25 cellular contexts compared by ENCODE assay signal in the genomic region with DNA sequence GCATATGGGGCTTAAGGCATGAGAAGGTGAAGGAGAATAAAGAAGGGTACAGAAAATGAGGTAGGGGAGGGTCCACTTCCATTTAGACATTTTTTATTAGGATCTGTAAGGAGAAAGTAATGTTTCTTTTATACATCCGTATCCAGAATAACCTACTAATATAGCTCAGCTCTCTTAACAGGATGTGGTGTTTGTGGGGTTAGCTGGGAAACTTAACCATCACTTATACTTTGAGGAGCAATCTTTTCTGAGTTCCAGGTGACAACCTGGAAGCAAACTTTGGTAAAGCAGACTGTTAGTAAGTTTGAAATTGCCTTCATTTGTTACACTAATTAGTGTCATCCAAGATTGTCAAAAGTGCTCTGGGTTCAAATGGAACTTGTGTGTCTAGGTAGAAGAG. TPM values are rescaled to one million over a fixed set of nuclear protein-coding genes. Genes with fewer than 3 reads are reported as not detected.
A peak's percentile ranks its signal among the peaks of the same experiment; 100 is the strongest.
DNase-seq lines count a peak whose midpoint lies in the region; ATAC-seq and TF ChIP-seq lines count a peak whose summit lies in the region.
"Had no signal": no experiment of that assay in that cellular context is flagged by ENCODE, and none has a peak within 500 bp of the region (broad histone marks: within the 10 kb centered on the region; RNA-seq: fewer than 3 reads in every experiment).

No MANE protein-coding gene starts in this region.

- no peak overlapping the region for H3K4me2 ChIP-seq in SK-N-SH
- H3K4me2 ChIP-seq: hepatocyte, neural progenitor cell had no signal

- peak overlapping the region; percentile 70 for H3K27ac Mint-ChIP-seq in activated CD4-positive, alpha-beta T cell treated with anti-CD3 and anti-CD28 coated beads, Interleukin-2, amount 10 ng/mL, durations not matched to agents 24 days and 14 days
- H3K27ac Mint-ChIP-seq in activated CD4-positive, alpha-beta T cell treated with anti-CD3 and anti-CD28 coated beads for 36 hours: no peak overlapping the region
- H3K27ac Mint-ChIP-seq in CD8-positive, alpha-beta T cell: no peak overlapping the region
- H3K27ac Mint-ChIP-seq in activated CD4-positive, alpha-beta memory T cell treated with anti-CD3 and anti-CD28 coated beads for 36 hours: peak overlapping the region; percentile 14
- peak overlapping the region in 1 of 2 donors; percentile 42 for H3K27ac Mint-ChIP-seq in natural killer cell
- H3K27ac Mint-ChIP-seq: neural progenitor cell had no signal

- POLR2A ChIA-PET in activated CD4-positive, alpha-beta T cell treated with anti-CD3 and anti-CD28 coated beads for 36 hours (lab: Charles Lee): no interaction called here
- POLR2A ChIA-PET in CD8-positive, alpha-beta T cell (lab: Charles Lee): interaction anchor here (0.7 kb wide), 1 partner anchor 111 kb away, joined by 3 read pairs; no protein-coding TSS in a partner anchor
- POLR2A ChIA-PET in activated CD4-positive, alpha-beta memory T cell treated with anti-CD3 and anti-CD28 coated beads for 36 hours (lab: Charles Lee): interaction anchor here (0.8 kb wide), 1 partner anchor 13 kb away, joined by 3 read pairs; no protein-coding TSS in a partner anchor
- POLR2A ChIA-PET in SK-N-SH (lab: Yijun Ruan, JAX): no interaction called here

- no peaks in the 10 kb centered on the region for H3K36me3 ChIP-seq in CD8-positive, alpha-beta T cell (ENCODE audit: insufficient read depth, low read length)
- H3K36me3 ChIP-seq in SK-N-SH (replicated peaks in 1 of 2; ENCODE audit: control insufficient read depth in 1 of 2, insufficient read depth in 2 of 2, low read length in 1 of 2): peaks cover 41 to 57% of the 10 kb centered on the region in 2 experiments
- H3K36me3 ChIP-seq: gastroesophageal sphincter, right lobe of liver, suprapubic skin had no signal

- no peaks in the 10 kb centered on the region for H3K9me3 ChIP-seq in CD8-positive, alpha-beta T cell (ENCODE audit: low read length)
- no peaks in the 10 kb centered on the region for H3K9me3 ChIP-seq in SK-N-SH
- H3K9me3 ChIP-seq: gastroesophageal sphincter, right lobe of liver, suprapubic skin had no signal

- WGBS in SK-N-SH (ENCODE audit: low lambda C conversion rate): 84% methylated on average over 1 of the region's 1 CpG

- no peak overlapping the region for H3K9ac ChIP-seq in SK-N-SH
- H3K9ac ChIP-seq: neural progenitor cell had no signal

- H3K9me2 ChIP-seq in SK-N-SH: no peaks in the 10 kb centered on the region

- H3K4me3 Mint-ChIP-seq in activated CD4-positive, alpha-beta T cell treated with anti-CD3 and anti-CD28 coated beads, Interleukin-2, amount 10 ng/mL, durations not matched to agents 24 days and 14 days: peak overlapping the region; percentile 44
- no peak overlapping the region for H3K4me3 Mint-ChIP-seq in activated CD4-positive, alpha-beta T cell treated with anti-CD3 and anti-CD28 coated beads for 36 hours
- peak overlapping the region; percentile 49 for H3K4me3 Mint-ChIP-seq in CD8-positive, alpha-beta T cell
- H3K4me3 Mint-ChIP-seq in activated CD4-positive, alpha-beta memory T cell treated with anti-CD3 and anti-CD28 coated beads for 36 hours: no peak overlapping the region
- H3K4me3 Mint-ChIP-seq in natural killer cell: peak overlapping the region; percentile 4
- H3K4me3 Mint-ChIP-seq: neural progenitor cell had no signal

- TF ChIP-seq CTCF in CD8-positive, alpha-beta T cell (IDR thresholded peaks at IDR 0.05): no peak
- TF ChIP-seq CTCF in natural killer cell (IDR thresholded peaks at IDR 0.05) (no peak), SK-N-SH (IDR thresholded peaks at IDR 0.05) (no peak)

- intact Hi-C loops in activated CD4-positive, alpha-beta T cell treated with anti-CD3 and anti-CD28 coated beads, Interleukin-2, amount 10 ng/mL, durations not matched to agents 24 days and 14 days (cut with micrococcal nuclease): loop anchor here (5.0 kb wide), 1 partner anchor 35 kb away; a partner anchor contains a TSS
- intact Hi-C loops in activated CD4-positive, alpha-beta T cell treated with anti-CD3 and anti-CD28 coated beads for 36 hours (cut with DNase I, micrococcal nuclease): no loop called here
- intact Hi-C loops in CD8-positive, alpha-beta T cell (cut with DNase I, micrococcal nuclease): no loop called here
- intact Hi-C loops in activated CD4-positive, alpha-beta memory T cell treated with anti-CD3 and anti-CD28 coated beads for 36 hours (cut with micrococcal nuclease): no loop called here
- intact Hi-C loops in natural killer cell (cut with micrococcal nuclease): no loop called here

- no peaks in the 10 kb centered on the region for H4K20me1 ChIP-seq in SK-N-SH (ENCODE audit: insufficient read depth)

- peaks cover 54% of the 10 kb centered on the region for H3K36me3 Mint-ChIP-seq in activated CD4-positive, alpha-beta T cell treated with anti-CD3 and anti-CD28 coated beads, Interleukin-2, amount 10 ng/mL, durations not matched to agents 24 days and 14 days (ENCODE audit: low read depth)
- H3K36me3 Mint-ChIP-seq in activated CD4-positive, alpha-beta T cell treated with anti-CD3 and anti-CD28 coated beads for 36 hours (ENCODE audit: low read depth): peaks cover 65% of the 10 kb centered on the region
- no peaks in the 10 kb centered on the region for H3K36me3 Mint-ChIP-seq in CD8-positive, alpha-beta T cell
- H3K36me3 Mint-ChIP-seq in activated CD4-positive, alpha-beta memory T cell treated with anti-CD3 and anti-CD28 coated beads for 36 hours: peaks cover 61% of the 10 kb centered on the region
- no peaks in the 10 kb centered on the region for H3K36me3 Mint-ChIP-seq in natural killer cell

- no peak overlapping the region for H3K27ac ChIP-seq in CD8-positive, alpha-beta T cell (ENCODE audit: low read depth, low read length)
- H3K27ac ChIP-seq in SK-N-SH (ENCODE audit: low read depth in 2 of 2, low read length in 1 of 2): no peak overlapping the region
- H3K27ac ChIP-seq: 22Rv1, gastroesophageal sphincter, hepatocyte, neural progenitor cell, right lobe of liver, suprapubic skin had no signal

- H3K79me2 ChIP-seq in SK-N-SH (ENCODE audit: insufficient read depth): peaks cover 11% of the 10 kb centered on the region; the same call in 1 of the 2 replicates
- H3K79me2 ChIP-seq: hepatocyte had no signal

- TF ChIP-seq EP300 in SK-N-SH (IDR thresholded peaks at IDR 0.05; ENCODE audit: borderline replicate concordance in 1 of 2, low read depth in 1 of 2, low read length in 1 of 2): no peak

- CTCF ChIA-PET in activated CD4-positive, alpha-beta T cell treated with anti-CD3 and anti-CD28 coated beads for 36 hours (lab: Charles Lee): interaction anchor here (1.0 to 2.1 kb wide), 4 partner anchors 9 to 20 kb away, joined by 3 to 8 read pairs (median 4); no protein-coding TSS in a partner anchor
- CTCF ChIA-PET in CD8-positive, alpha-beta T cell (lab: Charles Lee): interaction anchor here (0.7 to 3.2 kb wide), 2 partner anchors 77 to 322 kb away, joined by 3 to 15 read pairs; no protein-coding TSS in a partner anchor
- CTCF ChIA-PET in activated CD4-positive, alpha-beta memory T cell treated with anti-CD3 and anti-CD28 coated beads for 36 hours (lab: Charles Lee): interaction anchor here (1.5 kb wide), 1 partner anchor 82 kb away, joined by 6 read pairs; no protein-coding TSS in a partner anchor
- CTCF ChIA-PET in SK-N-SH (lab: Yijun Ruan, JAX): interaction anchor here (0.6 to 34.3 kb wide), 5 partner anchors 9 to 364 kb away, joined by 3 to 868 read pairs (median 4); no protein-coding TSS in a partner anchor

- no peak for TF ChIP-seq RAD21 in SK-N-SH (IDR thresholded peaks at IDR 0.05; ENCODE audit: low read length)

- H3K4me1 Mint-ChIP-seq in activated CD4-positive, alpha-beta T cell treated with anti-CD3 and anti-CD28 coated beads, Interleukin-2, amount 10 ng/mL, durations not matched to agents 24 days and 14 days: peaks cover 40% of the 10 kb centered on the region
- H3K4me1 Mint-ChIP-seq in activated CD4-positive, alpha-beta T cell treated with anti-CD3 and anti-CD28 coated beads for 36 hours: peaks cover 29% of the 10 kb centered on the region
- H3K4me1 Mint-ChIP-seq in CD8-positive, alpha-beta T cell (ENCODE audit: low read depth): peaks cover 26% of the 10 kb centered on the region
- H3K4me1 Mint-ChIP-seq in activated CD4-positive, alpha-beta memory T cell treated with anti-CD3 and anti-CD28 coated beads for 36 hours (ENCODE audit: low read depth): peaks cover 26% of the 10 kb centered on the region
- H3K4me1 Mint-ChIP-seq in natural killer cell: peaks cover 8 to 10% of the 10 kb centered on the region in 2 donors
- H3K4me1 Mint-ChIP-seq: neural progenitor cell had no signal

- no peaks in the 10 kb centered on the region for H3K9me3 Mint-ChIP-seq in activated CD4-positive, alpha-beta T cell treated with anti-CD3 and anti-CD28 coated beads, Interleukin-2, amount 10 ng/mL, durations not matched to agents 24 days and 14 days
- no peaks in the 10 kb centered on the region for H3K9me3 Mint-ChIP-seq in activated CD4-positive, alpha-beta T cell treated with anti-CD3 and anti-CD28 coated beads for 36 hours (ENCODE audit: low read depth)
- no peaks in the 10 kb centered on the region for H3K9me3 Mint-ChIP-seq in CD8-positive, alpha-beta T cell
- no peaks in the 10 kb centered on the region for H3K9me3 Mint-ChIP-seq in activated CD4-positive, alpha-beta memory T cell treated with anti-CD3 and anti-CD28 coated beads for 36 hours
- no peaks in the 10 kb centered on the region for H3K9me3 Mint-ChIP-seq in natural killer cell
- H3K9me3 Mint-ChIP-seq: neural progenitor cell had no signal

- H2AFZ ChIP-seq in SK-N-SH (ENCODE audit: low read depth): no peak overlapping the region
- H2AFZ ChIP-seq: hepatocyte, neural progenitor cell had no signal

- H3K27me3 ChIP-seq in CD8-positive, alpha-beta T cell (ENCODE audit: insufficient read depth, low read length): no peaks in the 10 kb centered on the region
- H3K27me3 ChIP-seq in SK-N-SH (ENCODE audit: insufficient read depth): no peaks in the 10 kb centered on the region
- H3K27me3 ChIP-seq: gastroesophageal sphincter, hepatocyte, neural progenitor cell, right lobe of liver, suprapubic skin had no signal

- H3F3A ChIP-seq in SK-N-SH (replicated peaks; ENCODE audit: insufficient read depth): peaks cover 5% of the 10 kb centered on the region

- peak; percentile 67 for DNase-seq in activated CD4-positive, alpha-beta T cell treated with anti-CD3 and anti-CD28 coated beads, Interleukin-2, amount 10 ng/mL, durations not matched to agents 24 days and 14 days
- no peak for DNase-seq in activated CD4-positive, alpha-beta T cell treated with anti-CD3 and anti-CD28 coated beads for 36 hours
- DNase-seq in CD8-positive, alpha-beta T cell: no peak
- DNase-seq in activated CD4-positive, alpha-beta memory T cell treated with anti-CD3 and anti-CD28 coated beads for 36 hours: no peak
- no peak for DNase-seq in natural killer cell
- no peak for DNase-seq in SK-N-SH
- no peak for DNase-seq in kidney glomerular epithelial cell (lab: John Stamatoyannopoulos, UW)
- DNase-seq: cerebellar nuclear complex; DMS153; NCI-H1105 treated with DMSO at 0.1 percent for 48 hours; NCI-H2029 treated with DMSO at 0.1 percent for 48 hours; NCI-H345; NCI-H748 treated with DMSO at 0.1 percent for 48 hours; right lobe of liver; stimulated activated CD4-positive, alpha-beta T cell treated with anti-CD3 and anti-CD28 coated beads, Interleukin-12 subunit alpha, Interleukin-12 subunit beta, amount 100 ng/mL, for 4 hours; stimulated activated CD4-positive, alpha-beta T cell treated with anti-CD3 and anti-CD28 coated beads, Interleukin-4, amount 100 ng/mL, for 1 hour had no signal

- ATAC-seq in activated CD4-positive, alpha-beta T cell treated with anti-CD3 and anti-CD28 coated beads for 36 hours: no peak
- ATAC-seq in CD8-positive, alpha-beta T cell: no peak
- ATAC-seq in natural killer cell (peak in 1 of 3 donors; percentile 64), HG03280 (IDR thresholded peaks at IDR 0.05; ENCODE audit: unreplicated experiment) (no peak)
- ATAC-seq: activated CD4-positive, CD25-positive, alpha-beta regulatory T cell treated with anti-CD3 and anti-CD28 coated beads, Interleukin-2, amount 50 U/mL, for 24 hours; gastroesophageal sphincter; right lobe of liver had no signal

- H3K4me3 ChIP-seq in CD8-positive, alpha-beta T cell (ENCODE audit: low read depth, low read length): no peak overlapping the region
- H3K4me3 ChIP-seq in SK-N-SH (ENCODE audit: low read depth in 2 of 2, low read length in 1 of 2): no peak overlapping the region
- H3K4me3 ChIP-seq: gastroesophageal sphincter, hepatocyte, neural progenitor cell, right lobe of liver, suprapubic skin had no signal

- H3K4me1 ChIP-seq in CD8-positive, alpha-beta T cell (ENCODE audit: insufficient read depth, low read length): peaks cover 15% of the 10 kb centered on the region
- no peaks in the 10 kb centered on the region for H3K4me1 ChIP-seq in SK-N-SH (ENCODE audit: control insufficient read depth in 1 of 2, insufficient read depth in 2 of 2, low read depth in 1 of 2, low read length in 1 of 2)
- H3K4me1 ChIP-seq: gastroesophageal sphincter, neural progenitor cell, right lobe of liver, suprapubic skin had no signal

- no peaks in the 10 kb centered on the region for H3K27me3 Mint-ChIP-seq in activated CD4-positive, alpha-beta T cell treated with anti-CD3 and anti-CD28 coated beads, Interleukin-2, amount 10 ng/mL, durations not matched to agents 24 days and 14 days
- no peaks in the 10 kb centered on the region for H3K27me3 Mint-ChIP-seq in activated CD4-positive, alpha-beta T cell treated with anti-CD3 and anti-CD28 coated beads for 36 hours
- no peaks in the 10 kb centered on the region for H3K27me3 Mint-ChIP-seq in CD8-positive, alpha-beta T cell (ENCODE audit: low read depth)
- H3K27me3 Mint-ChIP-seq in activated CD4-positive, alpha-beta memory T cell treated with anti-CD3 and anti-CD28 coated beads for 36 hours: no peaks in the 10 kb centered on the region
- no peaks in the 10 kb centered on the region for H3K27me3 Mint-ChIP-seq in natural killer cell (ENCODE audit: low read depth in 2 of 2)

RNA-seq across cellular contexts. Expression of a gene that starts 36.6 kb away (rescaled TPM):
- total RNA-seq in activated CD4-positive, alpha-beta T cell treated with anti-CD3 and anti-CD28 coated beads, Interleukin-2, amount 10 ng/mL, durations not matched to agents 24 days and 14 days: 69.3 and 73.1 TPM in 2 replicates
- 10 to 100 TPM; 95.3 to 99.5 TPM for total RNA-seq in activated CD4-positive, alpha-beta T cell treated with anti-CD3 and anti-CD28 coated beads for 36 hours
- total RNA-seq in CD8-positive, alpha-beta T cell: 1 to 10 TPM in 1 of 2 experiments, under 1 TPM in 1; 0.47 to 1.2 TPM
- total RNA-seq in activated CD4-positive, alpha-beta memory T cell treated with anti-CD3 and anti-CD28 coated beads for 36 hours: 10 to 100 TPM; 88.8 to 96.1 TPM
- total RNA-seq in natural killer cell: 1 to 10 TPM in 2 of 3 donors, under 1 TPM in 1; 0.75 to 2.4 (median 1.9) TPM
- 12.6 and 13.8 TPM in 2 replicates for polyA plus RNA-seq in SK-N-SH (2012; rRNA removed)
- 10.8 and 12.4 TPM in 2 replicates for polyA plus RNA-seq in SK-N-SH (2012; cell fraction: cytosol; rRNA removed)
- 17.3 and 38.5 TPM in 2 replicates for polyA plus RNA-seq in SK-N-SH (2012; cell fraction: nucleus; rRNA removed)

RNA-seq across cellular contexts. Expression of a gene that starts 41.4 kb away (rescaled TPM):
- total RNA-seq in activated CD4-positive, alpha-beta T cell treated with anti-CD3 and anti-CD28 coated beads, Interleukin-2, amount 10 ng/mL, durations not matched to agents 24 days and 14 days: 0.33 and 0.54 TPM in 2 replicates
- total RNA-seq in activated CD4-positive, alpha-beta T cell treated with anti-CD3 and anti-CD28 coated beads for 36 hours: under 1 TPM; 0.30 to 0.53 TPM
- total RNA-seq in CD8-positive, alpha-beta T cell: 1 to 10 TPM in 1 of 2 experiments, under 1 TPM in 1; 0.64 to 1.1 TPM
- under 1 TPM; 0.69 to 0.73 TPM for total RNA-seq in activated CD4-positive, alpha-beta memory T cell treated with anti-CD3 and anti-CD28 coated beads for 36 hours
- total RNA-seq in natural killer cell: 10 to 100 TPM in 1 of 3 donors, 1 to 10 TPM in 2; 7.6 to 10.9 (median 7.9) TPM
- 0.07 and 0.16 TPM in 2 replicates for polyA plus RNA-seq in SK-N-SH (2012; rRNA removed)
- 0.06 and 0.07 TPM in 2 replicates for polyA plus RNA-seq in SK-N-SH (2012; cell fraction: cytosol; rRNA removed)
- 0.11 and 0.12 TPM in 2 replicates for polyA plus RNA-seq in SK-N-SH (2012; cell fraction: nucleus; rRNA removed)
- total RNA-seq: dermis microvascular lymphatic vessel endothelial cell, H4 had no signal

Comparison
In these comparisons a context has a peak if more than half of its experiments do, and no peak if none do; other contexts are left out.
1. H3K27ac Mint-ChIP-seq: peak in activated CD4-positive, alpha-beta T cell treated with anti-CD3 and anti-CD28 coated beads, Interleukin-2, amount 10 ng/mL, durations not matched to agents 24 days and 14 days (single experiment) and activated CD4-positive, alpha-beta memory T cell treated with anti-CD3 and anti-CD28 coated beads for 36 hours (single experiment); none in activated CD4-positive, alpha-beta T cell treated with anti-CD3 and anti-CD28 coated beads for 36 hours (single experiment) and CD8-positive, alpha-beta T cell (single experiment).
2. H3K4me3 Mint-ChIP-seq: peak in activated CD4-positive, alpha-beta T cell treated with anti-CD3 and anti-CD28 coated beads, Interleukin-2, amount 10 ng/mL, durations not matched to agents 24 days and 14 days (single experiment), CD8-positive, alpha-beta T cell (single experiment) and natural killer cell (single experiment); none in activated CD4-positive, alpha-beta T cell treated with anti-CD3 and anti-CD28 coated beads for 36 hours (single experiment) and activated CD4-positive, alpha-beta memory T cell treated with anti-CD3 and anti-CD28 coated beads for 36 hours (single experiment).
3. RNA of a gene that starts 36.6 kb away (total RNA-seq): 95.3 to 99.5 TPM in activated CD4-positive, alpha-beta T cell treated with anti-CD3 and anti-CD28 coated beads for 36 hours, 88.8 to 96.1 TPM in activated CD4-positive, alpha-beta memory T cell treated with anti-CD3 and anti-CD28 coated beads for 36 hours and 69.3 to 73.1 TPM in activated CD4-positive, alpha-beta T cell treated with anti-CD3 and anti-CD28 coated beads, Interleukin-2, amount 10 ng/mL, durations not matched to agents 24 days and 14 days; 0.75 to 2.4 TPM in natural killer cell and 0.47 to 1.2 TPM in CD8-positive, alpha-beta T cell; every median in the first group is over 10 times any median in the second.
4. POLR2A ChIA-PET loops: an anchor here in CD8-positive, alpha-beta T cell (0.7 kb wide) and activated CD4-positive, alpha-beta memory T cell treated with anti-CD3 and anti-CD28 coated beads for 36 hours (0.8 kb wide); none called in activated CD4-positive, alpha-beta T cell treated with anti-CD3 and anti-CD28 coated beads for 36 hours and SK-N-SH.